8 cellular contexts compared by ENCODE assay signal in genomic region chr15:34039506-34040123, GRCh38. TPM values are rescaled to one million over a fixed set of nuclear protein-coding genes. Genes with fewer than 3 reads are reported as not detected.
DNase-seq lines count a peak whose midpoint lies in the region; ATAC-seq and TF ChIP-seq lines count a peak whose summit lies in the region.

No MANE protein-coding gene starts in this region.

- H3K27ac Mint-ChIP-seq in chondrocyte (ENCODE audit: unreplicated experiment) (peak overlapping the region; percentile 82), natural killer cell (peak overlapping the region; percentile 67 to 70), type B pancreatic cell (peak overlapping the region; percentile 59)

- DNase-seq in GDM1 (lab: John Stamatoyannopoulos, UW) = peak; percentile 14
- no peak for DNase-seq in SJSA1 (ENCODE audit: low read depth in 1 of 2, low spot score in 2 of 2)
- DNase-seq in chondrocyte (ENCODE audit: low spot score) = no peak
- DNase-seq in natural killer cell = no peak
- DNase-seq in type B pancreatic cell (ENCODE audit: extremely low spot score, unreplicated experiment) = no peak
- no peak for DNase-seq in NCI-H524 treated with DMSO at 0.1 percent for 48 hours (lab: John Stamatoyannopoulos, UW)
- no peak for DNase-seq in epidermal melanocyte (ENCODE audit: insufficient read length, low spot score)

- no peak for ATAC-seq in natural killer cell

- TF ChIP-seq CTCF in HEK293 (tag by site-specific recombination; IDR thresholded peaks at IDR 0.05) = no peak
- TF ChIP-seq CTCF in chondrocyte (IDR thresholded peaks at IDR 0.05) = no peak
- TF ChIP-seq CTCF in natural killer cell (IDR thresholded peaks at IDR 0.05) = no peak
- TF ChIP-seq CTCF in type B pancreatic cell (conservative IDR thresholded peaks at IDR 0.05) = no peak

- intact Hi-C loops in natural killer cell (cut with micrococcal nuclease) = loop anchor here (2.0 kb wide), 1 partner anchor 63 kb away; the partner anchor contains the start of gene PGBD4

- no peaks in the 10 kb centered on the region for H3K27me3 ChIP-seq in SJSA1 (replicated peaks)

- H3K36me3 Mint-ChIP-seq in chondrocyte (ENCODE audit: low read depth) = no peaks in the 10 kb centered on the region
- H3K36me3 Mint-ChIP-seq in natural killer cell = no peaks in the 10 kb centered on the region
- no peaks in the 10 kb centered on the region for H3K36me3 Mint-ChIP-seq in type B pancreatic cell

- H3K36me3 ChIP-seq in HEK293 (ENCODE audit: control insufficient read depth in 2 of 2, insufficient read depth in 1 of 2, low read length in 2 of 2) = no peaks in the 10 kb centered on the region
- H3K36me3 ChIP-seq in SJSA1 = peaks cover 10% of the 10 kb centered on the region

- peaks cover 38% of the 10 kb centered on the region for H3K4me1 Mint-ChIP-seq in chondrocyte (ENCODE audit: low read depth)
- H3K4me1 Mint-ChIP-seq in natural killer cell = peaks cover 18 to 19% of the 10 kb centered on the region in 2 donors
- peaks cover 9% of the 10 kb centered on the region for H3K4me1 Mint-ChIP-seq in type B pancreatic cell (ENCODE audit: unreplicated experiment)

- H3K9me3 Mint-ChIP-seq in chondrocyte (ENCODE audit: low read depth) = no peaks in the 10 kb centered on the region
- no peaks in the 10 kb centered on the region for H3K9me3 Mint-ChIP-seq in natural killer cell
- H3K9me3 Mint-ChIP-seq in type B pancreatic cell = no peaks in the 10 kb centered on the region

- no peak overlapping the region; the same call in 1 of the 2 replicates for H3K27ac ChIP-seq in HEK293 (ENCODE audit: extremely low read depth, low read depth, low read length)
- H3K27ac ChIP-seq in SJSA1 = peak overlapping the region; percentile 95

- H3K4me3 Mint-ChIP-seq in chondrocyte (ENCODE audit: unreplicated experiment) (peak overlapping the region; percentile 77), natural killer cell (peak overlapping the region; percentile 90), type B pancreatic cell (peak overlapping the region; percentile 79)

- CTCF ChIA-PET in HEK293 (lab: Yijun Ruan, JAX) = no interaction called here

- POLR2A ChIA-PET in HEK293 (lab: Yijun Ruan, JAX) = interaction anchor here (1.1 kb wide), 1 partner anchor 62 kb away, joined by 3 read pairs; the partner anchor contains the start of genes EMC7 and PGBD4

- H3K4me1 ChIP-seq in HEK293 (ENCODE audit: control insufficient read depth, insufficient read depth, low read length) (peaks cover 3% of the 10 kb centered on the region), SJSA1 (replicated peaks) (peaks cover 20% of the 10 kb centered on the region)

- no peaks in the 10 kb centered on the region for H3K27me3 Mint-ChIP-seq in chondrocyte (ENCODE audit: low read depth)
- H3K27me3 Mint-ChIP-seq in natural killer cell (ENCODE audit: low read depth in 2 of 2) = no peaks in the 10 kb centered on the region
- H3K27me3 Mint-ChIP-seq in type B pancreatic cell = peaks cover 2% of the 10 kb centered on the region

- H3K4me3 ChIP-seq in HEK293 (ENCODE audit: low read depth, low read length) (peak overlapping the region; percentile 2), SJSA1 (peak overlapping the region; percentile 90)

- H3K9me3 ChIP-seq in HEK293 (ENCODE audit: control insufficient read depth, insufficient read depth, low read depth, low read length) (no peaks in the 10 kb centered on the region), SJSA1 (replicated peaks) (peaks cover 8% of the 10 kb centered on the region; the same call in 1 of the 2 replicates)

TF ChIP-seq in HEK293, 187 proteins besides CTCF, POLR2A, EP300 and RAD21:
- TF ChIP-seq SCRT1 (tag by site-specific recombination; IDR thresholded peaks at IDR 0.05; ENCODE audit: borderline replicate concordance) (no peak), ZNF335 (tag by site-specific recombination; conservative IDR thresholded peaks at IDR 0.05) (peak; percentile 40)

RNA-seq across cellular contexts. Expression of gene AVEN, which starts 0.6 kb away (rescaled TPM):
- 62.7 and 77.4 TPM in 2 replicates for total RNA-seq in SJSA1 (2014; rRNA removed; shearing (Covaris generic))
- total RNA-seq in chondrocyte (16.5 to 27.3 TPM (median 26.4 TPM) in 3 replicates), natural killer cell (10 to 100 TPM in 1 of 3 donors, 1 to 10 TPM in 2; 9.8 to 11.8 (median 9.9) TPM), type B pancreatic cell (ENCODE audit: low replicate concordance) (6.6 and 10.4 TPM in 2 replicates)
